8 cellular contexts compared by ENCODE assay signal in genomic region chr11:37449146-37449545, GRCh38.
A peak's percentile ranks its signal among the peaks of the same experiment; 100 is the strongest.
DNase-seq lines count a peak whose midpoint lies in the region; ATAC-seq and TF ChIP-seq lines count a peak whose summit lies in the region.

No MANE protein-coding gene starts in this region.

- no peaks in the 10 kb centered on the region for H4K20me1 ChIP-seq in DND-41 (ENCODE audit: insufficient read depth, low read length)

- H3K27ac ChIP-seq in DND-41 (ENCODE audit: low read length) (no peak overlapping the region), lower lobe of right lung (no peak overlapping the region)

- no peak overlapping the region for H2AFZ ChIP-seq in DND-41 (ENCODE audit: low read depth, low read length)

- ATAC-seq in DND-41 (ENCODE audit: insufficient read depth, low read depth), result no peak
- ATAC-seq in lower lobe of right lung, result peak; percentile 55 to 61
- ATAC-seq in HG03521 (IDR thresholded peaks at IDR 0.05; ENCODE audit: unreplicated experiment), result no peak
- no peak for ATAC-seq in GM21367 (IDR thresholded peaks at IDR 0.05; ENCODE audit: unreplicated experiment)

- H3K79me2 ChIP-seq in DND-41 (ENCODE audit: insufficient read depth, low read length), result no peaks in the 10 kb centered on the region

- no peak overlapping the region for H3K4me2 ChIP-seq in DND-41 (ENCODE audit: insufficient read depth, low read length)

- H3K4me3 ChIP-seq in DND-41 (ENCODE audit: low read depth in 1 of 2, low read length in 2 of 2), result no peak overlapping the region
- no peak overlapping the region for H3K4me3 ChIP-seq in lower lobe of right lung

- intact Hi-C loops in lower lobe of right lung (cut with DNase I), result no loop called here

- H3K4me1 ChIP-seq in DND-41 (ENCODE audit: insufficient read depth, low read length), result no peaks in the 10 kb centered on the region
- no peaks in the 10 kb centered on the region for H3K4me1 ChIP-seq in lower lobe of right lung

- no peaks in the 10 kb centered on the region for H3K36me3 ChIP-seq in DND-41 (ENCODE audit: insufficient read depth, low read length)
- H3K36me3 ChIP-seq in lower lobe of right lung, result no peaks in the 10 kb centered on the region

- no peak overlapping the region for H3K9ac ChIP-seq in DND-41 (ENCODE audit: low read depth, low read length)

- H3K9me3 ChIP-seq in DND-41 (ENCODE audit: insufficient read depth, low read length, severe bottlenecking), result no peaks in the 10 kb centered on the region
- H3K9me3 ChIP-seq in lower lobe of right lung, result no peaks in the 10 kb centered on the region

- H3K27me3 ChIP-seq in DND-41 (ENCODE audit: insufficient read depth, low read length, poor library complexity) (no peaks in the 10 kb centered on the region), lower lobe of right lung (ENCODE audit: low read depth) (no peaks in the 10 kb centered on the region)

- DNase-seq in DND-41 (no peak), amniotic epithelial cell (ENCODE audit: low read depth) (peak; percentile 67), lower lobe of right lung (no peak), islet precursor cell (no peak)
- no peak for DNase-seq in central memory CD4-positive, alpha-beta T cell

- TF ChIP-seq CTCF in DND-41 (IDR thresholded peaks at IDR 0.05; ENCODE audit: borderline replicate concordance, extremely low read depth, low read length, poor library complexity, severe bottlenecking), result peak; percentile 49
- peak; percentile 29; the same call in 1 of the 2 replicates for TF ChIP-seq CTCF in LNCAP (IDR thresholded peaks at IDR 0.05)
- TF ChIP-seq CTCF in lower lobe of right lung (IDR thresholded peaks at IDR 0.05), result peak; percentile 24

Comparison
In these comparisons a context has a peak if more than half of its experiments do, and no peak if none do; other contexts are left out.
1. ATAC-seq: peak in lower lobe of right lung (2 of 2); none in DND-41 (single experiment), HG03521 (single experiment) and GM21367 (single experiment).
2. Peak in every context shown above with its lines, with median percentiles within 50 percentile points of each other: CTCF ChIP-seq.